In genomic region chr12:3431685-3432084, GRCh38 we compare ENCODE assay signal across 22 cellular contexts. TPM values are rescaled to one million over a fixed set of nuclear protein-coding genes. Genes with fewer than 3 reads are reported as not detected.
DNase-seq lines count a peak whose midpoint lies in the region; ATAC-seq and TF ChIP-seq lines count a peak whose summit lies in the region.
"Had no signal": no experiment of that assay in that cellular context is flagged by ENCODE, and none has a peak within 500 bp of the region (broad histone marks: within the 10 kb centered on the region; RNA-seq: fewer than 3 reads in every experiment).

No MANE protein-coding gene starts in this region.

- H3K4me3 Mint-ChIP-seq in T-helper 2 cell treated with Interferon-gamma antibody and Interleukin-4, amounts not matched to agents 5 μg/mL and 100 μg/mL, for 36 hours: no peak overlapping the region
- peak overlapping the region in 8 of 10 donors; percentile 19 to 62 (median 50) for H3K4me3 Mint-ChIP-seq in naive thymus-derived CD8-positive, alpha-beta T cell
- H3K4me3 Mint-ChIP-seq: activated CD8-positive, alpha-beta memory T cell treated with anti-CD3 and anti-CD28 coated beads, Interleukin-2, amount 10 ng/mL, durations not matched to agents 7 days and 5 days had no signal

- peaks cover 10% of the 10 kb centered on the region for H3K4me1 Mint-ChIP-seq in T-helper 2 cell treated with Interferon-gamma antibody and Interleukin-4, amounts not matched to agents 5 μg/mL and 100 μg/mL, for 36 hours (ENCODE audit: low read depth)
- H3K4me1 Mint-ChIP-seq in naive thymus-derived CD8-positive, alpha-beta T cell: peaks cover 5 to 22% (median 15%) of the 10 kb centered on the region in 4 donors

- peaks cover 0 to 15% (median 0%) of the 10 kb centered on the region in 4 donors for H3K27me3 ChIP-seq in esophagus muscularis mucosa
- H3K27me3 ChIP-seq: MG63 had no signal

- no peaks in the 10 kb centered on the region for H3K36me3 Mint-ChIP-seq in T-helper 2 cell treated with Interferon-gamma antibody and Interleukin-4, amounts not matched to agents 5 μg/mL and 100 μg/mL, for 36 hours (ENCODE audit: low read depth)
- H3K36me3 Mint-ChIP-seq in naive thymus-derived CD8-positive, alpha-beta T cell: peaks cover 0 to 29% (median 6%) of the 10 kb centered on the region in 3 donors

- DNase-seq in T-helper 2 cell treated with Interferon-gamma antibody and Interleukin-4, amounts not matched to agents 5 μg/mL and 100 μg/mL, for 36 hours (ENCODE audit: low spot score): no peak
- DNase-seq in T-helper 2 cell (no peak), DMS53 (lab: John Stamatoyannopoulos, UW) (peak; percentile 91), cardiac septum (ENCODE audit: low spot score) (no peak), esophagus muscularis mucosa (ENCODE audit: extremely low spot score) (no peak)
- DNase-seq in naive thymus-derived CD8-positive, alpha-beta T cell: no peak
- DNase-seq: activated CD8-positive, alpha-beta memory T cell treated with anti-CD3 and anti-CD28 coated beads, Interleukin-2, amount 10 ng/mL, durations not matched to agents 7 days and 5 days; activated effector memory CD4-positive, alpha-beta T cell treated with Interleukin-2 at 50 U/mL for 16 hours; aorta; DMS79; heart left ventricle; MG63; naive B cell; NCI-H1694; NCI-H345 had no signal

- H3K27me3 Mint-ChIP-seq in T-helper 2 cell treated with Interferon-gamma antibody and Interleukin-4, amounts not matched to agents 5 μg/mL and 100 μg/mL, for 36 hours (ENCODE audit: low read depth): peaks cover 11% of the 10 kb centered on the region
- peaks cover 7 to 18% (median 11%) of the 10 kb centered on the region in 5 donors for H3K27me3 Mint-ChIP-seq in naive thymus-derived CD8-positive, alpha-beta T cell

- no peak for TF ChIP-seq CTCF in VCaP (conservative IDR thresholded peaks at IDR 0.05)
- TF ChIP-seq CTCF in esophagus muscularis mucosa (IDR thresholded peaks at IDR 0.05): no peak

- no peak for TF ChIP-seq POLR2A in esophagus muscularis mucosa (IDR thresholded peaks at IDR 0.05; ENCODE audit: low read depth)

- no peaks in the 10 kb centered on the region for H3K36me3 ChIP-seq in esophagus muscularis mucosa
- H3K36me3 ChIP-seq: heart left ventricle, MG63 had no signal

- intact Hi-C loops in cardiac septum (cut with DNase I) (no loop called here), esophagus muscularis mucosa (cut with DNase I) (no loop called here)

- no peaks in the 10 kb centered on the region for H3K9me3 ChIP-seq in esophagus muscularis mucosa
- H3K9me3 ChIP-seq: heart left ventricle, MG63 had no signal

- no peak for ATAC-seq in naive thymus-derived CD8-positive, alpha-beta T cell
- ATAC-seq in GM21825 (IDR thresholded peaks at IDR 0.05; ENCODE audit: unreplicated experiment): no peak
- ATAC-seq: activated CD4-positive, CD25-positive, alpha-beta regulatory T cell treated with anti-CD3 and anti-CD28 coated beads, Interleukin-2, amount 50 U/mL, for 24 hours; heart left ventricle; Right ventricle myocardium inferior had no signal

- no peaks in the 10 kb centered on the region for H3K4me1 ChIP-seq in esophagus muscularis mucosa
- H3K4me1 ChIP-seq: heart left ventricle had no signal

- TF ChIP-seq EP300 in esophagus muscularis mucosa (IDR thresholded peaks at IDR 0.05): no peak

- H3K27ac ChIP-seq in VCaP: peak overlapping the region; percentile 49
- H3K27ac ChIP-seq in esophagus muscularis mucosa (replicated peaks in 1 of 4): no peak overlapping the region
- H3K27ac ChIP-seq: C4-2B, heart left ventricle had no signal

- H3K9me3 Mint-ChIP-seq in T-helper 2 cell treated with Interferon-gamma antibody and Interleukin-4, amounts not matched to agents 5 μg/mL and 100 μg/mL, for 36 hours: peaks cover 15% of the 10 kb centered on the region
- H3K9me3 Mint-ChIP-seq in naive thymus-derived CD8-positive, alpha-beta T cell: peaks cover 0 to 30% (median 8%) of the 10 kb centered on the region in 9 donors

- 89% methylated on average over 4 of the region's 4 CpGs for WGBS in esophagus muscularis mucosa

- POLR2A ChIA-PET in naive thymus-derived CD8-positive, alpha-beta T cell (lab: Charles Lee): no interaction called here

- H3K27ac Mint-ChIP-seq in T-helper 2 cell treated with Interferon-gamma antibody and Interleukin-4, amounts not matched to agents 5 μg/mL and 100 μg/mL, for 36 hours: peak overlapping the region; percentile 7
- H3K27ac Mint-ChIP-seq in naive thymus-derived CD8-positive, alpha-beta T cell: peak overlapping the region in 6 of 10 donors; percentile 9 to 82 (median 36)
- H3K27ac Mint-ChIP-seq: activated CD8-positive, alpha-beta memory T cell treated with anti-CD3 and anti-CD28 coated beads, Interleukin-2, amount 10 ng/mL, durations not matched to agents 7 days and 5 days had no signal

- H3K4me3 ChIP-seq in esophagus muscularis mucosa: no peak overlapping the region
- H3K4me3 ChIP-seq: heart left ventricle, MG63 had no signal

RNA-seq across cellular contexts. Expression of gene PRMT8, which starts 59.3 kb away (rescaled TPM):
- total RNA-seq in naive thymus-derived CD8-positive, alpha-beta T cell: not detected
- not detected for polyA plus RNA-seq in naive thymus-derived CD8-positive, alpha-beta T cell
- not detected for total RNA-seq in cardiac septum
- total RNA-seq in esophagus muscularis mucosa: not detected
- total RNA-seq: activated CD8-positive, alpha-beta memory T cell treated with anti-CD3 and anti-CD28 coated beads, Interleukin-2, amount 10 ng/mL, durations not matched to agents 7 days and 5 days; aorta; heart left ventricle; lung microvascular endothelial cell; Right ventricle myocardium inferior; T-helper 1 cell treated with Interleukin-12 subunit alpha and Interleukin-12 subunit beta and Interleukin-4 antibody, amounts not matched to agents 30 ng/mL and 1 ng/mL, for 36 hours had no signal
- polyA plus RNA-seq: aorta, heart left ventricle had no signal
